ENCODE assay signal across 1 cellular context in genomic region chr19:56918682-56919307, GRCh38.
TF ChIP-seq lines count a peak whose summit lies in the region.

No MANE protein-coding gene starts in this region.

TF ChIP-seq in HepG2, 621 proteins besides CTCF, POLR2A, EP300 and RAD21 (continued from another document):
- peak; percentile 88; the same call in 1 of the 2 replicates for TF ChIP-seq ZNF710 (CRISPR knock-in tag; IDR thresholded peaks at IDR 0.05; ENCODE audit: borderline replicate concordance)
- peak; percentile 78 for TF ChIP-seq CEBPG (CRISPR knock-in tag; IDR thresholded peaks at IDR 0.05)
- TF ChIP-seq FOXP1 (IDR thresholded peaks at IDR 0.05) = no peak
- peak; percentile 93 for TF ChIP-seq FOXP1 (CRISPR knock-in tag; IDR thresholded peaks at IDR 0.05)
- peak; percentile 50; the same call in 1 of the 2 replicates for TF ChIP-seq DNMT3B (CRISPR knock-in tag; conservative IDR thresholded peaks at IDR 0.05)
- peak; percentile 79 for TF ChIP-seq HDAC2 (CRISPR knock-in tag; IDR thresholded peaks at IDR 0.05)
- TF ChIP-seq PHF21A (CRISPR knock-in tag; IDR thresholded peaks at IDR 0.05) = 0 out of 2 replicates have a peak, but pooled peaks have one; percentile 67
- 0 out of 2 replicates have a peak, but pooled peaks have one; percentile 63 for TF ChIP-seq CBFB (CRISPR knock-in tag; IDR thresholded peaks at IDR 0.05)
- peak; percentile 69; the same call in 1 of the 2 replicates for TF ChIP-seq ZSCAN9 (CRISPR knock-in tag; IDR thresholded peaks at IDR 0.05; ENCODE audit: borderline replicate concordance)
- peak; percentile 87; the same call in 1 of the 2 replicates for TF ChIP-seq HOMEZ (CRISPR knock-in tag; IDR thresholded peaks at IDR 0.05; ENCODE audit: low read depth)
- TF ChIP-seq NFIC (IDR thresholded peaks at IDR 0.05; ENCODE audit: low read length) = peak; percentile 93
- TF ChIP-seq ISL2 (CRISPR knock-in tag; IDR thresholded peaks at IDR 0.05) = peak; percentile 92
- TF ChIP-seq HNF1B (CRISPR knock-in tag; IDR thresholded peaks at IDR 0.05) = peak; percentile 19; the same call in 1 of the 2 replicates
